ENCODE assay signal across 10 cellular contexts in genomic region chr2:26165403-26165802, GRCh38. TPM values are rescaled to one million over a fixed set of nuclear protein-coding genes. Genes with fewer than 3 reads are reported as not detected.
"Had no signal": no experiment of that assay in that cellular context is flagged by ENCODE, and none has a peak within 500 bp of the region (broad histone marks: within the 10 kb centered on the region; RNA-seq: fewer than 3 reads in every experiment).

No MANE protein-coding gene starts in this region.

- H3K4me3 ChIP-seq: GM23248, HAP-1, K562 had no signal

- H3K4me1 ChIP-seq: HAP-1 had no signal

- FAIRE-seq: K562 had no signal

- ATAC-seq: HCT116, K562 had no signal

- H3K36me3 ChIP-seq: HAP-1 had no signal

- H3K27ac ChIP-seq: GM23248, HL-60 had no signal

- DNase-seq: GM23248, GOT3, H7, HFFc6, IMR-90 had no signal

- H3K9me3 ChIP-seq: HAP-1 had no signal

RNA-seq across cellular contexts. Expression of gene GAREM2, which starts 7.5 kb away (rescaled TPM):
- total RNA-seq: H4, HFFc6 had no signal
